In the genomic region with DNA sequence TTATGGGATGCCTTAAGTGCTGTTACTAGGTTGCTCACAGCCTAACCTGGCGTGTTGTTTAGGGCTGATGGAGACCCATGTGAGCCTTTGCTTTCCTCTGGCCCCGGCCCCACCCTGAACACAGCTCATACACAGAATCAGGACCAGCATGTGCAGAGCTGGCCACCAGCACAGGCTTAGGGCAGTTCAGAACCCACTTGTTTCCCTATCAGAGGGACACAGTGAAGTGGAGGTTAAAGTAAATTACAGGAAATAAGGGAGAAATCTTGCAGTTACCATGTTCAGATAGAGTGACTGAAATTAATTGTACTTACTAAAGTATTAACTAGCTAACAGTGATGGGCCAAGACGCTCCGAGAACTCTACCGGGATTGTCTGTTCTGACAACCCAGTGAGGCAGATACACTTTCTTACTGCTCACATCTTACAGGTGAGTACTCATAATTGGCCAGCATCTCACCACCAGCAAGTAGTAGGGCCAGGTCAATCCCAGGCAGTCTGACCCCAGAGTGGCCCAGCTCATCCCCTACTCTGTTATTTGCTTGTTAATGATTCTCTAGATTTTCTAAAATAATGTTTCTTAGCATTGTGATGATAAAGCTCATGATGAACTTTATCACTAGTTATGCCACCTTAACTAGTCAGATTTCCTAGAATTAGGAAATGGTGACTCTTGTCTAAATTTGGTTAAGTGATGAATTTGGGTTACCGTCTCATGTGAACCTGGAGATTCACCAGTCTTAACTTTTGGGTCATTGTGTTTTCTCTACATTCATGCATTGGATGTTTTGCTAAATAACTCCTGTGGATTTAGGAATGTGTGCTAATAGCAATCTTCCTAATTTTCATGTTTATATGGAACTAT, we compare ENCODE assay signal across 2 cellular contexts.
TF ChIP-seq lines count a peak whose summit lies in the region.

No MANE protein-coding gene starts in this region.

TF ChIP-seq in PFSK-1, 5 proteins besides CTCF, POLR2A, EP300 and RAD21:
- TF ChIP-seq, protein P1, sequence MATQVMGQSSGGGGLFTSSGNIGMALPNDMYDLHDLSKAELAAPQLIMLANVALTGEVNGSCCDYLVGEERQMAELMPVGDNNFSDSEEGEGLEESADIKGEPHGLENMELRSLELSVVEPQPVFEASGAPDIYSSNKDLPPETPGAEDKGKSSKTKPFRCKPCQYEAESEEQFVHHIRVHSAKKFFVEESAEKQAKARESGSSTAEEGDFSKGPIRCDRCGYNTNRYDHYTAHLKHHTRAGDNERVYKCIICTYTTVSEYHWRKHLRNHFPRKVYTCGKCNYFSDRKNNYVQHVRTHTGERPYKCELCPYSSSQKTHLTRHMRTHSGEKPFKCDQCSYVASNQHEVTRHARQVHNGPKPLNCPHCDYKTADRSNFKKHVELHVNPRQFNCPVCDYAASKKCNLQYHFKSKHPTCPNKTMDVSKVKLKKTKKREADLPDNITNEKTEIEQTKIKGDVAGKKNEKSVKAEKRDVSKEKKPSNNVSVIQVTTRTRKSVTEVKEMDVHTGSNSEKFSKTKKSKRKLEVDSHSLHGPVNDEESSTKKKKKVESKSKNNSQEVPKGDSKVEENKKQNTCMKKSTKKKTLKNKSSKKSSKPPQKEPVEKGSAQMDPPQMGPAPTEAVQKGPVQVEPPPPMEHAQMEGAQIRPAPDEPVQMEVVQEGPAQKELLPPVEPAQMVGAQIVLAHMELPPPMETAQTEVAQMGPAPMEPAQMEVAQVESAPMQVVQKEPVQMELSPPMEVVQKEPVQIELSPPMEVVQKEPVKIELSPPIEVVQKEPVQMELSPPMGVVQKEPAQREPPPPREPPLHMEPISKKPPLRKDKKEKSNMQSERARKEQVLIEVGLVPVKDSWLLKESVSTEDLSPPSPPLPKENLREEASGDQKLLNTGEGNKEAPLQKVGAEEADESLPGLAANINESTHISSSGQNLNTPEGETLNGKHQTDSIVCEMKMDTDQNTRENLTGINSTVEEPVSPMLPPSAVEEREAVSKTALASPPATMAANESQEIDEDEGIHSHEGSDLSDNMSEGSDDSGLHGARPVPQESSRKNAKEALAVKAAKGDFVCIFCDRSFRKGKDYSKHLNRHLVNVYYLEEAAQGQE (IDR thresholded peaks at IDR 0.05; ENCODE audit: insufficient read depth in 1 of 2, low read depth in 2 of 2, low read length in 2 of 2): no peak
- TF ChIP-seq POLR2AphosphoS5 (IDR thresholded peaks at IDR 0.05; ENCODE audit: low read depth, low read length) (0 out of 2 replicates have a peak, but pooled peaks have one; percentile 44), TAF1 (IDR thresholded peaks at IDR 0.05; ENCODE audit: borderline replicate concordance, insufficient read depth, low read length) (no peak), FOXP2 (optimal IDR thresholded peaks at IDR 0.05; ENCODE audit: borderline replicate concordance, extremely low read depth, extremely low read length, insufficient read depth) (no peak), SIN3A (IDR thresholded peaks at IDR 0.05; ENCODE audit: borderline replicate concordance, insufficient read depth, low read length) (peak; percentile 67; the same call in 1 of the 2 replicates)

TF ChIP-seq in endothelial cell of umbilical vein, 7 proteins besides CTCF, POLR2A, EP300 and RAD21:
- TF ChIP-seq MYC (IDR thresholded peaks at IDR 0.05; ENCODE audit: low read depth, low read length) (no peak), EZH2 (IDR thresholded peaks at IDR 0.05; ENCODE audit: borderline replicate concordance, low read depth, low read length, severe bottlenecking) (no peak), POLR2AphosphoS5 (IDR thresholded peaks at IDR 0.05; ENCODE audit: insufficient read depth, low read depth, low read length) (no peak), GATA2 (IDR thresholded peaks at IDR 0.05; ENCODE audit: insufficient read depth, insufficient read length, low read depth, low read length) (no peak), MAX (IDR thresholded peaks at IDR 0.05; ENCODE audit: insufficient read depth, insufficient read length) (no peak)
